In genomic region chr15:43793647-43794046, GRCh38 we compare ENCODE assay signal across 8 cellular contexts. TPM values are rescaled to one million over a fixed set of nuclear protein-coding genes. Genes with fewer than 3 reads are reported as not detected.
A peak's percentile ranks its signal among the peaks of the same experiment; 100 is the strongest.
DNase-seq lines count a peak whose midpoint lies in the region; ATAC-seq, FAIRE-seq and TF ChIP-seq lines count a peak whose summit lies in the region.

No MANE protein-coding gene starts in this region.

- peaks cover 36% of the 10 kb centered on the region for H3K79me2 ChIP-seq in hepatocyte
- H3K79me2 ChIP-seq in smooth muscle cell (ENCODE audit: low read depth) = peaks cover 38% of the 10 kb centered on the region

- intact Hi-C loops in activated CD8-positive, alpha-beta T cell treated with anti-CD3 and anti-CD28 coated beads for 36 hours (cut with micrococcal nuclease) = no loop called here

- H3K9me3 ChIP-seq in hepatocyte (ENCODE audit: low read depth) = no peaks in the 10 kb centered on the region
- no peaks in the 10 kb centered on the region for H3K9me3 ChIP-seq in smooth muscle cell (replicated peaks; ENCODE audit: low read depth)

- H3K27ac ChIP-seq in hepatocyte = peak overlapping the region; percentile 96
- peak overlapping the region; percentile 97 for H3K27ac ChIP-seq in smooth muscle cell (ENCODE audit: low read depth)

- peaks cover 38% of the 10 kb centered on the region for H3F3A ChIP-seq in smooth muscle cell (ENCODE audit: low read depth)

- H3K4me1 ChIP-seq in hepatocyte (ENCODE audit: insufficient read depth) (peaks cover 36% of the 10 kb centered on the region), smooth muscle cell (ENCODE audit: low read depth) (peaks cover 24% of the 10 kb centered on the region)

- H3K4me3 Mint-ChIP-seq in activated CD8-positive, alpha-beta T cell treated with anti-CD3 and anti-CD28 coated beads for 36 hours = peak overlapping the region; percentile 98

- no peak for ATAC-seq in activated CD8-positive, alpha-beta T cell treated with anti-CD3 and anti-CD28 coated beads for 36 hours

- H3K9me3 Mint-ChIP-seq in activated CD8-positive, alpha-beta T cell treated with anti-CD3 and anti-CD28 coated beads for 36 hours = no peaks in the 10 kb centered on the region

- WGBS in hepatocyte (ENCODE audit: low lambda C conversion rate, missing lambda C conversion rate) = 94% methylated on average over 10 of the region's 10 CpGs
- 94% methylated on average over 10 of the region's 10 CpGs for WGBS in smooth muscle cell (ENCODE audit: low lambda C conversion rate)

- no peaks in the 10 kb centered on the region for H3K27me3 Mint-ChIP-seq in activated CD8-positive, alpha-beta T cell treated with anti-CD3 and anti-CD28 coated beads for 36 hours

- no peak for FAIRE-seq in GM19239 (lab: Jason Lieb, UNC)

- DNase-seq in HFF-Myc (ENCODE audit: extremely low read depth, low read depth) = no peak
- no peak for DNase-seq in activated CD8-positive, alpha-beta T cell treated with anti-CD3 and anti-CD28 coated beads for 36 hours
- no peak for DNase-seq in hepatocyte (ENCODE audit: low spot score)
- DNase-seq in smooth muscle cell (lab: John Stamatoyannopoulos, UW; ENCODE audit: unreplicated experiment) = no peak
- DNase-seq in putamen (ENCODE audit: low spot score) = no peak
- no peak for DNase-seq in activated CD4-positive, alpha-beta T cell treated with anti-CD3 and anti-CD28 coated beads for 1 hour
- no peak for DNase-seq in activated gamma-delta T cell treated with Interleukin-2 at 50 U/mL for 16 hours
- no peak for DNase-seq in GM19239 (ENCODE audit: insufficient read length, low spot score)

- H3K4me3 ChIP-seq in HFF-Myc (replicated peaks; ENCODE audit: low read depth, low read length) (peak overlapping the region; percentile 83), hepatocyte (peak overlapping the region; percentile 93), smooth muscle cell (peak overlapping the region; percentile 77)

- peak overlapping the region; percentile 98 for H3K27ac Mint-ChIP-seq in activated CD8-positive, alpha-beta T cell treated with anti-CD3 and anti-CD28 coated beads for 36 hours

- no peaks in the 10 kb centered on the region for H3K9me2 ChIP-seq in hepatocyte (replicated peaks; ENCODE audit: insufficient read depth)

- H3K4me2 ChIP-seq in hepatocyte = peak overlapping the region; percentile 90
- H3K4me2 ChIP-seq in smooth muscle cell = peak overlapping the region; percentile 98

- peaks cover 11% of the 10 kb centered on the region for H4K20me1 ChIP-seq in hepatocyte (ENCODE audit: insufficient read depth, poor library complexity, severe bottlenecking)
- peaks cover 58% of the 10 kb centered on the region for H4K20me1 ChIP-seq in smooth muscle cell (ENCODE audit: low read depth)

- H3K27me3 ChIP-seq in hepatocyte (no peaks in the 10 kb centered on the region), smooth muscle cell (ENCODE audit: low read depth) (no peaks in the 10 kb centered on the region)

- H2AFZ ChIP-seq in hepatocyte (no peak overlapping the region), smooth muscle cell (ENCODE audit: low read depth) (no peak overlapping the region)

- no peak for TF ChIP-seq CTCF in HFF-Myc (IDR thresholded peaks at IDR 0.05; ENCODE audit: low read depth, low read length, missing control alignments)
- no peak for TF ChIP-seq CTCF in activated CD8-positive, alpha-beta T cell treated with anti-CD3 and anti-CD28 coated beads for 36 hours (IDR thresholded peaks at IDR 0.05)
- no peak for TF ChIP-seq CTCF in hepatocyte (IDR thresholded peaks at IDR 0.05; ENCODE audit: poor library complexity)
- TF ChIP-seq CTCF in smooth muscle cell (IDR thresholded peaks at IDR 0.05; ENCODE audit: borderline replicate concordance, insufficient read depth, poor library complexity, severe bottlenecking) = no peak

- peaks cover 51% of the 10 kb centered on the region for H3K36me3 Mint-ChIP-seq in activated CD8-positive, alpha-beta T cell treated with anti-CD3 and anti-CD28 coated beads for 36 hours (ENCODE audit: low read depth)

- CTCF ChIA-PET in activated CD8-positive, alpha-beta T cell treated with anti-CD3 and anti-CD28 coated beads for 36 hours (lab: Charles Lee) = interaction anchor here (3.1 kb wide), 1 partner anchor 16 kb away, joined by 17 read pairs; the partner anchor contains the start of gene ELL3

- H3K9ac ChIP-seq in smooth muscle cell (ENCODE audit: low read depth) = peak overlapping the region; percentile 100

- POLR2A ChIA-PET in activated CD8-positive, alpha-beta T cell treated with anti-CD3 and anti-CD28 coated beads for 36 hours (lab: Charles Lee) = interaction anchor here (0.6 to 2.8 kb wide), 13 partner anchors 7 to 433 kb away, joined by 3 to 30 read pairs (median 4); partner anchors contain the start of genes ELL3, HYPK, MFAP1 and SERINC4

- H3K36me3 ChIP-seq in hepatocyte (replicated peaks; ENCODE audit: insufficient read depth, low read depth) = no peaks in the 10 kb centered on the region
- no peaks in the 10 kb centered on the region for H3K36me3 ChIP-seq in smooth muscle cell (ENCODE audit: low read depth)

- peaks cover 49% of the 10 kb centered on the region for H3K4me1 Mint-ChIP-seq in activated CD8-positive, alpha-beta T cell treated with anti-CD3 and anti-CD28 coated beads for 36 hours (ENCODE audit: low read depth)

RNA-seq across cellular contexts. Expression of gene SERF2, which starts 1.5 kb away (rescaled TPM):
- total RNA-seq in activated CD8-positive, alpha-beta T cell treated with anti-CD3 and anti-CD28 coated beads for 36 hours = 100 to 1,000 TPM; 775 to 810 TPM
- 958 and 1,175 TPM in 2 replicates for total RNA-seq in hepatocyte
- polyA plus RNA-seq in hepatocyte = 2,443 and 2,578 TPM in 2 replicates
- total RNA-seq in smooth muscle cell = 1,247 and 1,277 TPM in 2 replicates
- 2,168 and 2,420 TPM in 2 replicates for polyA plus RNA-seq in smooth muscle cell

RNA-seq across cellular contexts. Expression of gene SERINC4, which starts 6.4 kb away (rescaled TPM):
- under 1 TPM in 1 of 2 experiments, not detected in 1; 0.09 TPM for total RNA-seq in activated CD8-positive, alpha-beta T cell treated with anti-CD3 and anti-CD28 coated beads for 36 hours
- total RNA-seq in hepatocyte = 0.10 and 0.24 TPM in 2 replicates
- not detected in 2 replicates for polyA plus RNA-seq in hepatocyte
- total RNA-seq in smooth muscle cell = not detected in 2 replicates
- polyA plus RNA-seq in smooth muscle cell = 0.17 TPM in 1 of 2 replicates, not detected in the other

RNA-seq across cellular contexts. Expression of gene HYPK, which starts 6.8 kb away (rescaled TPM):
- 10 to 100 TPM; 15.5 to 16.1 TPM for total RNA-seq in activated CD8-positive, alpha-beta T cell treated with anti-CD3 and anti-CD28 coated beads for 36 hours
- total RNA-seq in hepatocyte (5.8 and 10.4 TPM in 2 replicates), smooth muscle cell (14.6 and 14.7 TPM in 2 replicates)
- polyA plus RNA-seq in hepatocyte (12.8 and 19.2 TPM in 2 replicates), smooth muscle cell (7.3 and 20.2 TPM in 2 replicates)

RNA-seq across cellular contexts. Expression of gene ELL3, which starts 16.9 kb away (rescaled TPM):
- total RNA-seq in activated CD8-positive, alpha-beta T cell treated with anti-CD3 and anti-CD28 coated beads for 36 hours = 1 to 10 TPM; 2.3 to 2.4 TPM
- total RNA-seq in hepatocyte (5.0 and 7.7 TPM in 2 replicates), smooth muscle cell (1.1 and 3.7 TPM in 2 replicates)
- polyA plus RNA-seq in hepatocyte (4.5 and 6.4 TPM in 2 replicates), smooth muscle cell (0.25 and 3.2 TPM in 2 replicates)

RNA-seq across cellular contexts. Expression of gene MFAP1, which starts 30.8 kb away (rescaled TPM):
- 10 to 100 TPM; 39.8 to 43.1 TPM for total RNA-seq in activated CD8-positive, alpha-beta T cell treated with anti-CD3 and anti-CD28 coated beads for 36 hours
- total RNA-seq in hepatocyte (26.9 and 37.8 TPM in 2 replicates), smooth muscle cell (34.9 and 43.3 TPM in 2 replicates)
- polyA plus RNA-seq in hepatocyte (30.9 and 36.9 TPM in 2 replicates), smooth muscle cell (37.9 and 41.2 TPM in 2 replicates)
